In the genomic region with DNA sequence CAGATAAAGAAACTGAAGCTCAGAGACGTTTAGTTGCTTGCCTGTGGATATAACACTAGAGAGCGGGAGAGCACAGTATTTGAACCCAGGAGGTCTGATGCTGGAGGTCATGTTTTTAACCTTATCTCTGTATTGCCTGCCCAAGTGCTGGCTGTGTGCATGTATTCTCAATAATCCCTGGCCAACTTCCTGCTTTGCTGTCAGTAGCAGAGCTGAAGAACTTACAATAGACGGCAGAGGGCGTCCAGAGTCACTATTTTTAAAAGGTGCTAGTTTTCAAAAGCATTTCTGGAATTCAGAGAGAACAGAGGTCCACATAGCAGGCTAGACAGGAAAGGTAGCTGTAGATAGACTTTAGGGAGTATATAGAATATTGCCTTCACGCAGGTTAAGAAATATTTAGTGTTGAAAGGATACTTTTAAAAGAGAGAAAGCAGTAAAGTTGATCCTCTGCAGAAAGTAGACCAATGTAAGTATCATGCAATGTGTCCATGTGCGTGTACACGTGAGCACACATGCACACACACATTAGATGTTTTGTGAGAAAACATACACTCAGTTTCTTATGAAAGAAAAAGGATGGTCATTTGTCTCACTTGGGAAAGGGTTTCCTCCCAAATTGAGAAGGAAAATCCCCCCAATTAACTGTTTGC, we compare ENCODE assay signal across 8 cellular contexts. TPM values are rescaled to one million over a fixed set of nuclear protein-coding genes. Genes with fewer than 3 reads are reported as not detected.
DNase-seq lines count a peak whose midpoint lies in the region; ATAC-seq and TF ChIP-seq lines count a peak whose summit lies in the region.

No MANE protein-coding gene starts in this region.

- peaks cover 9 to 10% of the 10 kb centered on the region in 2 donors for H3K4me1 ChIP-seq in gastrocnemius medialis

- H3K36me3 ChIP-seq in gastrocnemius medialis = peaks cover 0 to 5% of the 10 kb centered on the region in 2 donors

- ATAC-seq in GM21423 (IDR thresholded peaks at IDR 0.05; ENCODE audit: unreplicated experiment) (peak; percentile 68), gastrocnemius medialis (peak; percentile 83 to 88), HG03039 (IDR thresholded peaks at IDR 0.05; ENCODE audit: unreplicated experiment) (no peak)

- no peaks in the 10 kb centered on the region for H3K27me3 ChIP-seq in gastrocnemius medialis

- no peaks in the 10 kb centered on the region for H3K9me3 ChIP-seq in gastrocnemius medialis

- TF ChIP-seq CTCF in astrocyte of the cerebellum (IDR thresholded peaks at IDR 0.05; ENCODE audit: low read depth, low read length, missing control alignments) (peak; percentile 75), gastrocnemius medialis (IDR thresholded peaks at IDR 0.05 in 4 of 5, conservative IDR thresholded peaks at IDR 0.05 in 1 of 5) (peak; percentile 76 to 87 (median 82))

- no peak for TF ChIP-seq POLR2A in gastrocnemius medialis (IDR thresholded peaks at IDR 0.05)

- H3K4me3 ChIP-seq in astrocyte of the cerebellum (ENCODE audit: low read depth, low read length) (no peak overlapping the region), gastrocnemius medialis (no peak overlapping the region)

- DNase-seq in ELF-1 (ENCODE audit: low read depth, low spot score) (peak; percentile 67), HuH-7.5 (ENCODE audit: low spot score) (peak; percentile 9), OCI-M2 (lab: John Stamatoyannopoulos, UW; ENCODE audit: unreplicated experiment) (peak; percentile 11), astrocyte of the cerebellum (ENCODE audit: low read depth) (peak; percentile 77), hepatic stellate cell (ENCODE audit: low spot score) (peak; percentile 34), gastrocnemius medialis (peak; percentile 54 to 59)

- intact Hi-C loops in gastrocnemius medialis (cut with DNase I; ENCODE audit: low total_unique reads) = loop anchor here (1.0 to 5.0 kb wide), 2 partner anchors 158 to 451 kb away; a partner anchor contains a TSS

- H3K27ac ChIP-seq in gastrocnemius medialis = peak overlapping the region in 2 of 4 donors; percentile 3 to 22

- in situ Hi-C loops in astrocyte of the cerebellum (cut with HindIII; ENCODE audit: low sequenced_read_pairs) (no loop called here), gastrocnemius medialis (cut with MboI; ENCODE audit: low sequenced_read_pairs in 4 of 4) (loop anchor here (5.0 to 25.0 kb wide), 3 partner anchors 156 to 471 kb away; a partner anchor contains a TSS)

RNA-seq across cellular contexts. Expression of a gene that starts 46.3 kb away (rescaled TPM):
- total RNA-seq in gastrocnemius medialis = 10 to 100 TPM in 1 of 4 donors, 1 to 10 TPM in 3; 6.7 to 13.2 (median 9.5) TPM

RNA-seq across cellular contexts. Expression of a gene that starts 46.4 kb away (rescaled TPM):
- 10 to 100 TPM; 33.2 to 74.9 (median 62.3) TPM for total RNA-seq in gastrocnemius medialis

Comparison
In these comparisons a context has a peak if more than half of its experiments do, and no peak if none do; other contexts are left out.
1. DNase-seq: peak in every context shown above with its lines; median percentile 77 in astrocyte of the cerebellum; 67 in ELF-1; 56 in gastrocnemius medialis; 34 in hepatic stellate cell; 11 in OCI-M2; 9 in HuH-7.5.